In genomic region chr4:121711263-121712000, GRCh38 we compare ENCODE assay signal across 1 cellular context.
TF ChIP-seq lines count a peak whose summit lies in the region.

No MANE protein-coding gene starts in this region.

TF ChIP-seq in HepG2, 621 proteins besides CTCF, POLR2A, EP300 and RAD21 (continued from another document and continues in another):
- no peak for TF ChIP-seq ZNF670 (CRISPR knock-in tag; IDR thresholded peaks at IDR 0.05; ENCODE audit: borderline replicate concordance)
- TF ChIP-seq SP5 (CRISPR knock-in tag; IDR thresholded peaks at IDR 0.05; ENCODE audit: borderline replicate concordance, low read depth) = peak; percentile 69; the same call in 1 of the 2 replicates
- TF ChIP-seq NFE2L2 (IDR thresholded peaks at IDR 0.05; ENCODE audit: low read length) = no peak
- TF ChIP-seq GATA4 (IDR thresholded peaks at IDR 0.05; ENCODE audit: borderline replicate concordance, low read depth) = no peak
- TF ChIP-seq AGO2 (optimal IDR thresholded peaks at IDR 0.05; ENCODE audit: low read depth, low read length) = no peak
- TF ChIP-seq ZNF101 (CRISPR knock-in tag; IDR thresholded peaks at IDR 0.05; ENCODE audit: borderline replicate concordance, low read depth) = no peak
- TF ChIP-seq ZNF207 (IDR thresholded peaks at IDR 0.05; ENCODE audit: borderline replicate concordance) = no peak
- TF ChIP-seq RFXAP (CRISPR knock-in tag; IDR thresholded peaks at IDR 0.05; ENCODE audit: borderline replicate concordance) = no peak
- TF ChIP-seq, protein P1, sequence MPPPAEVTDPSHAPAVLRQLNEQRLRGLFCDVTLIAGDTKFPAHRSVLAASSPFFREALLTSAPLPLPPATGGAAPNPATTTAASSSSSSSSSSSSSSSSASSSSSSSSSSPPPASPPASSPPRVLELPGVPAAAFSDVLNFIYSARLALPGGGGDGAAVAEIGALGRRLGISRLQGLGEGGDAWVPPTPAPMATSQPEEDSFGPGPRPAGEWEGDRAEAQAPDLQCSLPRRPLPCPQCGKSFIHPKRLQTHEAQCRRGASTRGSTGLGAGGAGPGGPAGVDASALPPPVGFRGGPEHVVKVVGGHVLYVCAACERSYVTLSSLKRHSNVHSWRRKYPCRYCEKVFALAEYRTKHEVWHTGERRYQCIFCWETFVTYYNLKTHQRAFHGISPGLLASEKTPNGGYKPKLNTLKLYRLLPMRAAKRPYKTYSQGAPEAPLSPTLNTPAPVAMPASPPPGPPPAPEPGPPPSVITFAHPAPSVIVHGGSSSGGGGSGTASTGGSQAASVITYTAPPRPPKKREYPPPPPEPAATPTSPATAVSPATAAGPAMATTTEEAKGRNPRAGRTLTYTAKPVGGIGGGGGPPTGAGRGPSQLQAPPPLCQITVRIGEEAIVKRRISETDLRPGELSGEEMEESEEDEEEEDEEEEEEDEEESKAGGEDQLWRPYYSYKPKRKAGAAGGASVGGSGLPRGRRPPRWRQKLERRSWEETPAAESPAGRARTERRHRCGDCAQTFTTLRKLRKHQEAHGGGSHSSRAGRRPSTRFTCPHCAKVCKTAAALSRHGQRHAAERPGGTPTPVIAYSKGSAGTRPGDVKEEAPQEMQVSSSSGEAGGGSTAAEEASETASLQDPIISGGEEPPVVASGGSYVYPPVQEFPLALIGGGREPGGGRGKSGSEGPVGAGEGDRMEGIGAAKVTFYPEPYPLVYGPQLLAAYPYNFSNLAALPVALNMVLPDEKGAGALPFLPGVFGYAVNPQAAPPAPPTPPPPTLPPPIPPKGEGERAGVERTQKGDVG (CRISPR knock-in tag; IDR thresholded peaks at IDR 0.05; ENCODE audit: borderline replicate concordance) = no peak
- no peak for TF ChIP-seq ETV6 (CRISPR knock-in tag; conservative IDR thresholded peaks at IDR 0.05)
- TF ChIP-seq IRX3 (CRISPR knock-in tag; IDR thresholded peaks at IDR 0.05; ENCODE audit: borderline replicate concordance, low read depth) = no peak
- TF ChIP-seq ZNF839 (CRISPR knock-in tag; IDR thresholded peaks at IDR 0.05; ENCODE audit: borderline replicate concordance) = no peak
- TF ChIP-seq LCORL (IDR thresholded peaks at IDR 0.05) = no peak
- peak; percentile 96 for TF ChIP-seq LCORL (CRISPR knock-in tag; IDR thresholded peaks at IDR 0.05)
- TF ChIP-seq ZBTB34 (CRISPR knock-in tag; IDR thresholded peaks at IDR 0.05) = no peak
- no peak for TF ChIP-seq ZNF362 (CRISPR knock-in tag; IDR thresholded peaks at IDR 0.05; ENCODE audit: borderline replicate concordance)
- no peak for TF ChIP-seq ZNF724P (CRISPR knock-in tag; IDR thresholded peaks at IDR 0.05; ENCODE audit: borderline replicate concordance)
- no peak for TF ChIP-seq ZNF337 (CRISPR knock-in tag; IDR thresholded peaks at IDR 0.05; ENCODE audit: borderline replicate concordance, low read depth)
- TF ChIP-seq FOXP4 (CRISPR knock-in tag; IDR thresholded peaks at IDR 0.05) = 0 out of 2 replicates have a peak, but pooled peaks have one; percentile 18
- TF ChIP-seq SAP130 (CRISPR knock-in tag; IDR thresholded peaks at IDR 0.05; ENCODE audit: low read depth) = 0 out of 2 replicates have a peak, but pooled peaks have one; percentile 37
- TF ChIP-seq THAP8 (CRISPR knock-in tag; IDR thresholded peaks at IDR 0.05; ENCODE audit: borderline replicate concordance) = no peak
- no peak for TF ChIP-seq ARNT (IDR thresholded peaks at IDR 0.05)
- TF ChIP-seq ZNF768 (CRISPR knock-in tag; IDR thresholded peaks at IDR 0.05) = peak; percentile 44; the same call in 1 of the 2 replicates
- TF ChIP-seq SRSF4 (IDR thresholded peaks at IDR 0.05; ENCODE audit: low read depth, low read length, poor library complexity, severe bottlenecking) = no peak
- no peak for TF ChIP-seq KAT8 (CRISPR knock-in tag; IDR thresholded peaks at IDR 0.05)
- peak; percentile 79 for TF ChIP-seq XRCC5 (optimal IDR thresholded peaks at IDR 0.05; ENCODE audit: low read length)
- TF ChIP-seq SALL1 (CRISPR knock-in tag; IDR thresholded peaks at IDR 0.05) = peak; percentile 68
- TF ChIP-seq ZNF776 (CRISPR knock-in tag; IDR thresholded peaks at IDR 0.05) = no peak
- TF ChIP-seq PITX1 (CRISPR knock-in tag; IDR thresholded peaks at IDR 0.05) = no peak
- no peak for TF ChIP-seq PRMT3 (CRISPR knock-in tag; IDR thresholded peaks at IDR 0.05; ENCODE audit: borderline replicate concordance, low read depth)
- no peak for TF ChIP-seq ZNF276 (CRISPR knock-in tag; IDR thresholded peaks at IDR 0.05; ENCODE audit: low read depth)
- no peak for TF ChIP-seq NFIB (CRISPR knock-in tag; IDR thresholded peaks at IDR 0.05; ENCODE audit: borderline replicate concordance)
- TF ChIP-seq TBL1XR1 (IDR thresholded peaks at IDR 0.05; ENCODE audit: borderline replicate concordance, low read length, partially characterized antibody) = no peak
- TF ChIP-seq HBP1 (CRISPR knock-in tag; IDR thresholded peaks at IDR 0.05; ENCODE audit: low read depth) = no peak
- TF ChIP-seq ATRX (CRISPR knock-in tag; IDR thresholded peaks at IDR 0.05; ENCODE audit: borderline replicate concordance) = no peak
- no peak for TF ChIP-seq GZF1 (CRISPR knock-in tag; IDR thresholded peaks at IDR 0.05)
- TF ChIP-seq ARID2 (CRISPR knock-in tag; IDR thresholded peaks at IDR 0.05; ENCODE audit: borderline replicate concordance) = no peak
- TF ChIP-seq SRSF1 (optimal IDR thresholded peaks at IDR 0.05; ENCODE audit: low read depth, low read length) = no peak
- TF ChIP-seq ZNF335 (CRISPR knock-in tag; IDR thresholded peaks at IDR 0.05) = no peak
- peak; percentile 62 for TF ChIP-seq ZNF687 (CRISPR knock-in tag; IDR thresholded peaks at IDR 0.05)
- no peak for TF ChIP-seq SP4 (CRISPR knock-in tag; IDR thresholded peaks at IDR 0.05)
- TF ChIP-seq SIX1 (CRISPR knock-in tag; IDR thresholded peaks at IDR 0.05; ENCODE audit: borderline replicate concordance) = no peak
- TF ChIP-seq HNRNPH1 (optimal IDR thresholded peaks at IDR 0.05; ENCODE audit: low read depth, low read length) = no peak
- TF ChIP-seq ZNF235 (CRISPR knock-in tag; IDR thresholded peaks at IDR 0.05; ENCODE audit: borderline replicate concordance) = no peak
